14 cellular contexts compared by ENCODE assay signal in the genomic region with DNA sequence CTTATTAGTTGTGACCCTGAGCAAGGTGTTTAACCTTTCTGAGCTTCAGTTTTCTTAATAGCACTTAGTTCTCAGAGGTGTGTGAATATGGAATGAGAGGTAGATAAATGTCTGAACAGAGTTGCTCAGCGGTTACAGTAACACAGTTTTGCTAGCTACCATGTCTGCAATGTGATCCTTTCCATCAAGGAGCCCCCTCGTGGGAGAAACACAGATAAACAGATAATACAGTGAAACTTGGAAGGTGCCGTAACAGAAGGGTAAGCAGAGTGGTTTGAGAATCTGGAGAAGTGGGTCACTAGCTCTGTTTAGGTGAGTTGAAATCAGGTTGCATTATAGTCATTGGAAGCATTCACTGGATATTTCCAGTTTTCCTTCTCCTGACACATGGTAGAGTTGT. TPM values are rescaled to one million over a fixed set of nuclear protein-coding genes. Genes with fewer than 3 reads are reported as not detected.
DNase-seq lines count a peak whose midpoint lies in the region; ATAC-seq and TF ChIP-seq lines count a peak whose summit lies in the region.
"Had no signal": no experiment of that assay in that cellular context is flagged by ENCODE, and none has a peak within 500 bp of the region (broad histone marks: within the 10 kb centered on the region; RNA-seq: fewer than 3 reads in every experiment).

No MANE protein-coding gene starts in this region.

- no peaks in the 10 kb centered on the region for H3K9me3 Mint-ChIP-seq in activated CD4-positive, alpha-beta memory T cell treated with anti-CD3 and anti-CD28 coated beads, Interleukin-2, amount 10 ng/mL, durations not matched to agents 7 days and 5 days
- H3K9me3 Mint-ChIP-seq: activated naive CD8-positive, alpha-beta T cell treated with anti-CD3 and anti-CD28 coated beads for 36 hours had no signal

- H2AFZ ChIP-seq in HCT116 (ENCODE audit: low read depth, low read length, poor library complexity, severe bottlenecking) (no peak overlapping the region), PC-3 (ENCODE audit: low read length) (no peak overlapping the region)

- H3K9me3 ChIP-seq in A673 (ENCODE audit: low read depth, low read length, poor library complexity, severe bottlenecking), result no peaks in the 10 kb centered on the region
- H3K9me3 ChIP-seq in HCT116 (ENCODE audit: control insufficient read depth in 1 of 2, insufficient read depth in 1 of 2, low read depth in 1 of 2, low read length in 2 of 2), result no peaks in the 10 kb centered on the region
- H3K9me3 ChIP-seq in PC-3 (ENCODE audit: low read length), result no peaks in the 10 kb centered on the region
- no peaks in the 10 kb centered on the region for H3K9me3 ChIP-seq in MG63
- H3K9me3 ChIP-seq: thoracic aorta had no signal

- no peaks in the 10 kb centered on the region for H3K27me3 ChIP-seq in A673 (replicated peaks; ENCODE audit: insufficient read depth, low read depth, low read length, poor library complexity)
- H3K27me3 ChIP-seq in HCT116 (ENCODE audit: insufficient read depth, low read length), result no peaks in the 10 kb centered on the region
- no peaks in the 10 kb centered on the region for H3K27me3 ChIP-seq in PC-3 (ENCODE audit: low read length)
- H3K27me3 ChIP-seq in MG63, result no peaks in the 10 kb centered on the region

- H3K27ac ChIP-seq in A673 (ENCODE audit: low read depth, low read length, poor library complexity, severe bottlenecking) (peak overlapping the region; percentile 31), HCT116 (ENCODE audit: low read depth, low read length) (no peak overlapping the region), PC-3 (ENCODE audit: low read length) (no peak overlapping the region)
- H3K27ac ChIP-seq: thoracic aorta had no signal

- H3K4me2 ChIP-seq in HCT116 (ENCODE audit: low read length) (no peak overlapping the region), PC-3 (ENCODE audit: low read length) (no peak overlapping the region)

- POLR2A ChIA-PET in A673 (lab: Charles Lee; ENCODE audit: low non-redundant PET) (interaction anchor here (0.6 kb wide), 2 partner anchors 528 to 1395 kb away, joined by 3 read pairs; no protein-coding TSS in a partner anchor), HCT116 (lab: Charles Lee) (no interaction called here), PC-3 (lab: Charles Lee; ENCODE audit: unreplicated experiment) (no interaction called here)
- POLR2A ChIA-PET in activated CD4-positive, alpha-beta memory T cell treated with anti-CD3 and anti-CD28 coated beads, Interleukin-2, amount 10 ng/mL, durations not matched to agents 7 days and 5 days (lab: Charles Lee), result no interaction called here

- no peak for TF ChIP-seq POLR2A in HCT116 (IDR thresholded peaks at IDR 0.05; ENCODE audit: borderline replicate concordance, extremely low read depth, insufficient read depth, insufficient read length)

- no peaks in the 10 kb centered on the region for H3K27me3 Mint-ChIP-seq in activated CD4-positive, alpha-beta memory T cell treated with anti-CD3 and anti-CD28 coated beads, Interleukin-2, amount 10 ng/mL, durations not matched to agents 7 days and 5 days

- no peak overlapping the region for H3K4me3 Mint-ChIP-seq in activated CD4-positive, alpha-beta memory T cell treated with anti-CD3 and anti-CD28 coated beads, Interleukin-2, amount 10 ng/mL, durations not matched to agents 7 days and 5 days
- H3K4me3 Mint-ChIP-seq: activated naive CD8-positive, alpha-beta T cell treated with anti-CD3 and anti-CD28 coated beads for 36 hours had no signal

- TF ChIP-seq CTCF in A673 (conservative IDR thresholded peaks at IDR 0.05; ENCODE audit: low read depth, low read length) (peak; percentile 61), HCT116 (IDR thresholded peaks at IDR 0.05 in 2 of 3, conservative IDR thresholded peaks at IDR 0.05 in 1 of 3; ENCODE audit: borderline replicate concordance in 1 of 3, insufficient read depth in 1 of 3, low read depth in 2 of 3, low read length in 2 of 3) (peak in 2 of 3 experiments; percentile 10 to 29; a peak in 2 of 6 replicates), PC-3 (conservative IDR thresholded peaks at IDR 0.05; ENCODE audit: low read depth, low read length) (peak; percentile 38), fibroblast of villous mesenchyme (IDR thresholded peaks at IDR 0.05; ENCODE audit: insufficient read depth, low read depth, low read length) (peak; percentile 16), GM20000 (IDR thresholded peaks at IDR 0.05; ENCODE audit: extremely low read depth, missing control alignments) (no peak)

- peak; percentile 21; the same call in 1 of the 2 replicates for TF ChIP-seq RAD21 in HCT116 (IDR thresholded peaks at IDR 0.05; ENCODE audit: low read depth)

- intact Hi-C loops in A673 (cut with micrococcal nuclease; ENCODE audit: unreplicated experiment) (loop anchor here (1.0 kb wide), 1 partner anchor 320 kb away; no protein-coding TSS in a partner anchor), HCT116 (cut with micrococcal nuclease) (no loop called here), PC-3 (cut with micrococcal nuclease) (loop anchor here (5.0 to 10.0 kb wide), 4 partner anchors 133 to 785 kb away; no protein-coding TSS in a partner anchor)

- RAD21 ChIA-PET in HCT116 (lab: Charles Lee; ENCODE audit: low non-redundant PET in 1 of 2, low total read pairs in 2 of 2, uncharacterized antibody in 2 of 2, unreplicated experiment in 2 of 2), result no interaction called here

- no peaks in the 10 kb centered on the region for H3F3A ChIP-seq in PC-3 (ENCODE audit: low read length, unreplicated experiment)

- ATAC-seq in HCT116, result 0 out of 2 replicates have a peak, but pooled peaks have one; percentile 46
- ATAC-seq in PC-3, result no peak
- no peak for ATAC-seq in HG02970 (IDR thresholded peaks at IDR 0.05; ENCODE audit: low FRiP score, unreplicated experiment)

- peaks cover 16% of the 10 kb centered on the region for H3K36me3 ChIP-seq in A673 (ENCODE audit: insufficient read depth, low read length, poor library complexity, severe bottlenecking)
- H3K36me3 ChIP-seq in HCT116 (ENCODE audit: control insufficient read depth in 1 of 2, insufficient read depth in 2 of 2, low read length in 2 of 2), result no peaks in the 10 kb centered on the region
- no peaks in the 10 kb centered on the region for H3K36me3 ChIP-seq in PC-3 (ENCODE audit: low read depth, low read length)
- no peaks in the 10 kb centered on the region for H3K36me3 ChIP-seq in MG63

- H3K9ac ChIP-seq in HCT116 (ENCODE audit: low read length) (no peak overlapping the region), PC-3 (ENCODE audit: low read length) (no peak overlapping the region)

- no peak overlapping the region for H3K27ac Mint-ChIP-seq in activated CD4-positive, alpha-beta memory T cell treated with anti-CD3 and anti-CD28 coated beads, Interleukin-2, amount 10 ng/mL, durations not matched to agents 7 days and 5 days
- H3K27ac Mint-ChIP-seq: activated naive CD8-positive, alpha-beta T cell treated with anti-CD3 and anti-CD28 coated beads for 36 hours had no signal

- H3K79me2 ChIP-seq in HCT116 (ENCODE audit: insufficient read depth, low read length) (no peaks in the 10 kb centered on the region), PC-3 (ENCODE audit: low read length) (no peaks in the 10 kb centered on the region)

- H3K4me1 Mint-ChIP-seq in activated CD4-positive, alpha-beta memory T cell treated with anti-CD3 and anti-CD28 coated beads, Interleukin-2, amount 10 ng/mL, durations not matched to agents 7 days and 5 days, result peaks cover 17% of the 10 kb centered on the region

- CTCF ChIA-PET in A673 (lab: Charles Lee), result interaction anchor here (0.5 to 0.9 kb wide), 2 partner anchors 149 to 320 kb away, joined by 3 to 4 read pairs; no protein-coding TSS in a partner anchor
- CTCF ChIA-PET in HCT116 (lab: Charles Lee), result interaction anchor here (0.9 to 1.0 kb wide), 2 partner anchors 601 to 786 kb away, joined by 4 to 5 read pairs; no protein-coding TSS in a partner anchor
- CTCF ChIA-PET in PC-3 (lab: Charles Lee), result interaction anchor here (0.5 kb wide), 1 partner anchor 787 kb away, joined by 3 read pairs; no protein-coding TSS in a partner anchor
- CTCF ChIA-PET in activated CD4-positive, alpha-beta memory T cell treated with anti-CD3 and anti-CD28 coated beads, Interleukin-2, amount 10 ng/mL, durations not matched to agents 7 days and 5 days (lab: Charles Lee), result no interaction called here

- peak; percentile 65 for DNase-seq in A673 (ENCODE audit: low spot score)
- no peak for DNase-seq in HCT116 (ENCODE audit: low read depth, low spot score)
- peak; percentile 14 for DNase-seq in PC-3
- no peak for DNase-seq in fibroblast of villous mesenchyme (ENCODE audit: low read depth)
- no peak for DNase-seq in GM20000 (ENCODE audit: low spot score)
- DNase-seq in MG63, result no peak
- no peak for DNase-seq in activated CD4-positive, alpha-beta memory T cell treated with anti-CD3 and anti-CD28 coated beads, Interleukin-2, amount 10 ng/mL, durations not matched to agents 7 days and 5 days
- DNase-seq: activated naive CD8-positive, alpha-beta T cell treated with anti-CD3 and anti-CD28 coated beads for 36 hours; activated T-cell treated with anti-CD3 and anti-CD28 coated beads, Interleukin-2, amount 50 U/mL, for 1 hour; GDM1; kidney; NCI-H1092 had no signal

- H3K4me3 ChIP-seq in A673 (ENCODE audit: low read depth, low read length, poor library complexity, severe bottlenecking) (no peak overlapping the region), HCT116 (replicated peaks in 1 of 2; ENCODE audit: low read depth in 1 of 2, low read length in 2 of 2) (no peak overlapping the region), PC-3 (ENCODE audit: low read length) (no peak overlapping the region), fibroblast of villous mesenchyme (ENCODE audit: low read depth, low read length) (no peak overlapping the region), MG63 (no peak overlapping the region)
- H3K4me3 ChIP-seq: thoracic aorta had no signal

- BruUV-seq in A673 (replicated peaks; lab: Mats Ljungman, UMichigan), result no TSS peak
- BruUV-seq in HCT116 (replicated peaks; lab: Mats Ljungman, UMichigan), result no TSS peak
- no TSS peak for BruUV-seq in PC-3 (replicated peaks; lab: Mats Ljungman, UMichigan)

- H3K4me1 ChIP-seq in A673 (ENCODE audit: insufficient read depth, low read length, poor library complexity, severe bottlenecking), result peaks cover 71% of the 10 kb centered on the region
- peaks cover 6 to 9% of the 10 kb centered on the region in 2 experiments; a peak in 2 of 4 replicates for H3K4me1 ChIP-seq in HCT116 (ENCODE audit: control insufficient read depth in 1 of 2, insufficient read depth in 2 of 2, low read length in 2 of 2)
- H3K4me1 ChIP-seq in PC-3 (ENCODE audit: insufficient read depth, low read length), result peaks cover 21% of the 10 kb centered on the region

- H4K20me1 ChIP-seq in HCT116 (ENCODE audit: insufficient read depth), result no peaks in the 10 kb centered on the region
- H4K20me1 ChIP-seq in PC-3 (ENCODE audit: low read length), result no peaks in the 10 kb centered on the region

- H3K36me3 Mint-ChIP-seq in activated CD4-positive, alpha-beta memory T cell treated with anti-CD3 and anti-CD28 coated beads, Interleukin-2, amount 10 ng/mL, durations not matched to agents 7 days and 5 days (ENCODE audit: low read depth), result no peaks in the 10 kb centered on the region
- H3K36me3 Mint-ChIP-seq: activated naive CD8-positive, alpha-beta T cell treated with anti-CD3 and anti-CD28 coated beads for 36 hours had no signal

- H3K9me2 ChIP-seq in HCT116 (ENCODE audit: insufficient read depth) (no peaks in the 10 kb centered on the region), PC-3 (replicated peaks; ENCODE audit: low read length) (no peaks in the 10 kb centered on the region)

RNA-seq across cellular contexts. Expression of a gene that starts 38.9 kb away (rescaled TPM):
- 135 TPM in 2 replicates for total RNA-seq in A673 (2021)
- 9.2 TPM for total RNA-seq in HCT116 (2021; ENCODE audit: unreplicated experiment)
- 4.4 and 6.0 TPM in 2 replicates for polyA plus RNA-seq in HCT116 (2012)
- 5.6 and 7.5 TPM in 2 replicates for total RNA-seq in PC-3 (2014; rRNA removed)
- total RNA-seq in fibroblast of villous mesenchyme, result 6.4 and 19.0 TPM in 2 replicates
- 0.33 and 0.35 TPM in 2 replicates for total RNA-seq in MG63 (2014; rRNA removed; shearing (Covaris generic); ENCODE audit: low replicate concordance)
- 1 to 10 TPM; 7.9 to 8.1 TPM for total RNA-seq in activated CD4-positive, alpha-beta memory T cell treated with anti-CD3 and anti-CD28 coated beads, Interleukin-2, amount 10 ng/mL, durations not matched to agents 7 days and 5 days

Comparison
In these comparisons a context has a peak if more than half of its experiments do, and no peak if none do; other contexts are left out.
1. DNase-seq: peak in A673 (single experiment) and PC-3 (single experiment); none in HCT116 (single experiment), fibroblast of villous mesenchyme (single experiment), GM20000 (single experiment), MG63 (single experiment) and activated CD4-positive, alpha-beta memory T cell treated with anti-CD3 and anti-CD28 coated beads, Interleukin-2, amount 10 ng/mL, durations not matched to agents 7 days and 5 days (single experiment).